Comparison of ENCODE assay signal across 9 cellular contexts in genomic region chr6:89034586-89035251, GRCh38. TPM values are rescaled to one million over a fixed set of nuclear protein-coding genes. Genes with fewer than 3 reads are reported as not detected.
A peak's percentile ranks its signal among the peaks of the same experiment; 100 is the strongest.
DNase-seq lines count a peak whose midpoint lies in the region; ATAC-seq and TF ChIP-seq lines count a peak whose summit lies in the region.
"Had no signal": no experiment of that assay in that cellular context is flagged by ENCODE, and none has a peak within 500 bp of the region (broad histone marks: within the 10 kb centered on the region; RNA-seq: fewer than 3 reads in every experiment).

No MANE protein-coding gene starts in this region.

- H3K4me3 ChIP-seq in cardiac muscle cell (no peak overlapping the region), skeletal muscle tissue (ENCODE audit: low read length in 3 of 3) (peak overlapping the region; percentile 4 to 55 (median 52))

- peak overlapping the region in 2 of 3 donors; percentile 47 to 60 for H3K9ac ChIP-seq in skeletal muscle tissue (ENCODE audit: low read depth in 1 of 3, low read length in 3 of 3)

- no peaks in the 10 kb centered on the region for H3K27me3 ChIP-seq in cardiac muscle cell
- no peaks in the 10 kb centered on the region for H3K27me3 ChIP-seq in skeletal muscle tissue (ENCODE audit: control insufficient read depth in 3 of 3, insufficient read depth in 3 of 3, low read length in 3 of 3)
- H3K27me3 ChIP-seq: SJCRH30 had no signal

- ATAC-seq in GM18498 (IDR thresholded peaks at IDR 0.05; ENCODE audit: unreplicated experiment) (no peak), HG03108 (IDR thresholded peaks at IDR 0.05; ENCODE audit: unreplicated experiment) (no peak)

- H3K9me3 ChIP-seq in cardiac muscle cell (ENCODE audit: low read depth) (no peaks in the 10 kb centered on the region), skeletal muscle tissue (ENCODE audit: control insufficient read depth in 3 of 3, low read length in 3 of 3) (no peaks in the 10 kb centered on the region)

- H3K4me1 ChIP-seq in cardiac muscle cell (ENCODE audit: low read depth) (peaks cover 22% of the 10 kb centered on the region), skeletal muscle tissue (ENCODE audit: control insufficient read depth in 3 of 3, insufficient read depth in 3 of 3, low read length in 3 of 3) (peaks cover 16 to 41% (median 26%) of the 10 kb centered on the region in 3 donors)

- peak overlapping the region; percentile 82 for H3K27ac ChIP-seq in cardiac muscle cell
- H3K27ac ChIP-seq in skeletal muscle tissue (ENCODE audit: low read depth, low read length): peak overlapping the region; percentile 97

- TF ChIP-seq CTCF in cardiac muscle cell (IDR thresholded peaks at IDR 0.05; ENCODE audit: low read depth, low read length): no peak
- TF ChIP-seq CTCF in GM13976 (IDR thresholded peaks at IDR 0.05; ENCODE audit: borderline replicate concordance, control extremely low read depth, extremely low read depth, insufficient read depth, missing control alignments): no peak

- peak; percentile 7 for DNase-seq in GOT3 (lab: John Stamatoyannopoulos, UW)
- peak; percentile 98 for DNase-seq in SKM-1 treated with dmso at 0.1 percent for 144 hours (lab: John Stamatoyannopoulos, UW; ENCODE audit: unreplicated experiment)
- DNase-seq in cardiac muscle cell (ENCODE audit: low read depth in 1 of 2, low spot score in 1 of 2): peak in 1 of 2 donors; percentile 97
- no peak for DNase-seq in NCI-H1436 treated with DMSO at 0.1 percent for 48 hours (lab: John Stamatoyannopoulos, UW)
- no peak for DNase-seq in GM13976 (ENCODE audit: low spot score)

- H3K36me3 ChIP-seq in cardiac muscle cell (no peaks in the 10 kb centered on the region), skeletal muscle tissue (ENCODE audit: control insufficient read depth in 3 of 3, insufficient read depth in 3 of 3, low read length in 3 of 3) (no peaks in the 10 kb centered on the region)
- H3K36me3 ChIP-seq: SJCRH30 had no signal

- in situ Hi-C loops in GM13976 (cut with MboI; ENCODE audit: low sequenced_read_pairs, unreplicated experiment): no loop called here

RNA-seq across cellular contexts. Expression of gene PNRC1, which starts 45.8 kb away (rescaled TPM):
- total RNA-seq in cardiac muscle cell (176 and 231 TPM in 2 replicates), skeletal muscle tissue (132 TPM)
- polyA plus RNA-seq in cardiac muscle cell: 285 and 315 TPM in 2 replicates

Comparison
In these comparisons a context has a peak if more than half of its experiments do, and no peak if none do; other contexts are left out.
1. DNase-seq: peak in GOT3 (single experiment) and SKM-1 treated with dmso at 0.1 percent for 144 hours (single experiment); none in NCI-H1436 treated with DMSO at 0.1 percent for 48 hours (single experiment) and GM13976 (single experiment).